36 cellular contexts compared by ENCODE assay signal in genomic region chr2:47277987-47278386, GRCh38.
"Had no signal": no experiment of that assay in that cellular context is flagged by ENCODE, and none has a peak within 500 bp of the region (broad histone marks: within the 10 kb centered on the region; RNA-seq: fewer than 3 reads in every experiment).

No MANE protein-coding gene starts in this region.

- H3K9me3 Mint-ChIP-seq: activated naive CD4-positive, alpha-beta T cell treated with anti-CD3 and anti-CD28 coated beads for 36 hours; activated naive CD4-positive, alpha-beta T cell treated with anti-CD3 and anti-CD28 coated beads, Interleukin-2, amount 10 ng/mL, durations not matched to agents 7 days and 5 days; activated naive CD4-positive, alpha-beta T cell treated with anti-CD3 and anti-CD28 coated beads, Interleukin-2, amount 50 U/mL, for 24 hours; activated naive CD4-positive, alpha-beta T cell treated with anti-CD3 and anti-CD28 coated beads, Interleukin-2, amount 50 U/mL, for 72 hours; activated naive CD8-positive, alpha-beta T cell treated with anti-CD3 and anti-CD28 coated beads for 36 hours; activated naive CD8-positive, alpha-beta T cell treated with anti-CD3 and anti-CD28 coated beads, Interleukin-2, amount 10 ng/mL, durations not matched to agents 7 days and 5 days; activated naive CD8-positive, alpha-beta T cell treated with anti-CD3 and anti-CD28 coated beads, Interleukin-2, amount 50 U/mL, for 24 hours; activated T-cell treated with anti-CD3 and anti-CD28 coated beads, Interleukin-2, amount 50 U/mL, for 24 hours; activated T-cell treated with anti-CD3 and anti-CD28 coated beads, Interleukin-2, amount 50 U/mL, for 4 hours; activated T-cell treated with anti-CD3 and anti-CD28 coated beads, Interleukin-2, amount 50 U/mL, for 72 hours; activated T-helper 1 cell treated with anti-CD3 and anti-CD28 coated beads, Interleukin-12 subunit alpha, Interleukin-12 subunit beta, Interleukin-2, Interleukin-4 antibody, amounts not matched to agents 30 ng/mL and 10 ng/mL and 1 ng/mL, durations not matched to agents 14 hours and 24 hours and 36 hours; activated T-helper 17 cell treated with anti-CD3 and anti-CD28 coated beads, Interleukin-2, amount 50 U/mL, for 72 hours; activated T-helper 2 cell treated with anti-CD3 and anti-CD28 coated beads, Interferon-gamma antibody, Interleukin-2, Interleukin-4, amounts not matched to agents 10 μg/mL and 5 μg/mL and 100 μg/mL, durations not matched to agents 14 hours and 24 hours and 36 hours; central memory CD8-positive, alpha-beta T cell had no signal

- H3K4me1 Mint-ChIP-seq: activated naive CD4-positive, alpha-beta T cell treated with anti-CD3 and anti-CD28 coated beads, Interleukin-2, amount 10 ng/mL, durations not matched to agents 7 days and 5 days; activated naive CD4-positive, alpha-beta T cell treated with anti-CD3 and anti-CD28 coated beads, Interleukin-2, amount 50 U/mL, for 24 hours; activated naive CD8-positive, alpha-beta T cell treated with anti-CD3 and anti-CD28 coated beads for 36 hours; activated naive CD8-positive, alpha-beta T cell treated with anti-CD3 and anti-CD28 coated beads, Interleukin-2, amount 10 ng/mL, durations not matched to agents 7 days and 5 days; activated naive CD8-positive, alpha-beta T cell treated with anti-CD3 and anti-CD28 coated beads, Interleukin-2, amount 50 U/mL, for 24 hours; activated T-helper 17 cell treated with anti-CD3 and anti-CD28 coated beads, Interleukin-2, amount 50 U/mL, for 72 hours; central memory CD8-positive, alpha-beta T cell had no signal

- H3K36me3 Mint-ChIP-seq: activated naive CD4-positive, alpha-beta T cell treated with anti-CD3 and anti-CD28 coated beads, Interleukin-2, amount 10 ng/mL, durations not matched to agents 7 days and 5 days; activated naive CD4-positive, alpha-beta T cell treated with anti-CD3 and anti-CD28 coated beads, Interleukin-2, amount 50 U/mL, for 24 hours; activated naive CD4-positive, alpha-beta T cell treated with anti-CD3 and anti-CD28 coated beads, Interleukin-2, amount 50 U/mL, for 72 hours; activated naive CD8-positive, alpha-beta T cell; activated naive CD8-positive, alpha-beta T cell treated with anti-CD3 and anti-CD28 coated beads for 36 hours; activated naive CD8-positive, alpha-beta T cell treated with anti-CD3 and anti-CD28 coated beads, Interleukin-2, amount 10 ng/mL, durations not matched to agents 7 days and 5 days had no signal

- H3K36me3 ChIP-seq: adrenal gland, ascending aorta, brain microvascular endothelial cell, breast epithelium, cardiac muscle cell had no signal

- H3K4me1 ChIP-seq: breast epithelium had no signal

- H3K27ac ChIP-seq: adrenal gland, ascending aorta, body of pancreas, brain microvascular endothelial cell, breast epithelium, cardiac muscle cell had no signal

- H3K27me3 ChIP-seq: adrenal gland, ascending aorta, body of pancreas, brain microvascular endothelial cell, breast epithelium, cardiac muscle cell had no signal

- H3K9me3 ChIP-seq: adrenal gland, ascending aorta, body of pancreas, breast epithelium had no signal

- DNase-seq: activated effector memory CD4-positive, alpha-beta T cell treated with anti-CD3 and anti-CD28 coated beads, Interleukin-2, amount 50 U/mL, for 16 hours; activated effector memory CD4-positive, alpha-beta T cell treated with Interleukin-2 at 50 U/mL for 16 hours; activated gamma-delta T cell; activated gamma-delta T cell treated with Interleukin-2 at 50 U/mL for 16 hours; activated naive CD4-positive, alpha-beta T cell; activated naive CD4-positive, alpha-beta T cell treated with anti-CD3 and anti-CD28 coated beads for 36 hours; activated naive CD4-positive, alpha-beta T cell treated with anti-CD3 and anti-CD28 coated beads, Interleukin-2, amount 10 ng/mL, durations not matched to agents 7 days and 5 days; activated naive CD4-positive, alpha-beta T cell treated with anti-CD3 and anti-CD28 coated beads, Interleukin-2, amount 50 U/mL, for 16 hours; activated naive CD4-positive, alpha-beta T cell treated with Interleukin-2 at 50 U/mL for 16 hours; activated naive CD8-positive, alpha-beta T cell treated with anti-CD3 and anti-CD28 coated beads for 36 hours; activated naive CD8-positive, alpha-beta T cell treated with anti-CD3 and anti-CD28 coated beads, Interleukin-2, amount 10 ng/mL, durations not matched to agents 7 days and 5 days; activated naive CD8-positive, alpha-beta T cell treated with anti-CD3 and anti-CD28 coated beads, Interleukin-2, amount 50 U/mL, for 24 hours; activated T-cell treated with anti-CD3 and anti-CD28 coated beads, Interleukin-2, amount 50 U/mL, for 24 hours; activated T-cell treated with anti-CD3 and anti-CD28 coated beads, Interleukin-2, amount 50 U/mL, for 4 hours; activated T-cell treated with anti-CD3 and anti-CD28 coated beads, Interleukin-2, amount 50 U/mL, for 48 hours; activated T-cell treated with anti-CD3 and anti-CD28 coated beads, Interleukin-2, amount 50 U/mL, for 72 hours; adrenal gland; amniotic stem cell; amygdala; anterior cingulate cortex; body of pancreas; brain microvascular endothelial cell; caudate nucleus; central memory CD4-positive, alpha-beta T cell; cerebellar nuclear complex had no signal

- H3K27me3 Mint-ChIP-seq: activated naive CD4-positive, alpha-beta T cell treated with anti-CD3 and anti-CD28 coated beads, Interleukin-2, amount 50 U/mL, for 24 hours; activated naive CD8-positive, alpha-beta T cell; activated naive CD8-positive, alpha-beta T cell treated with anti-CD3 and anti-CD28 coated beads for 36 hours; activated T-cell treated with anti-CD3 and anti-CD28 coated beads, Interleukin-2, amount 50 U/mL, for 24 hours; brain; central memory CD8-positive, alpha-beta T cell had no signal

- H3K27ac Mint-ChIP-seq: activated naive CD4-positive, alpha-beta T cell treated with anti-CD3 and anti-CD28 coated beads for 36 hours; activated naive CD4-positive, alpha-beta T cell treated with anti-CD3 and anti-CD28 coated beads, Interleukin-2, amount 10 ng/mL, durations not matched to agents 7 days and 5 days; activated naive CD4-positive, alpha-beta T cell treated with anti-CD3 and anti-CD28 coated beads, Interleukin-2, amount 50 U/mL, for 24 hours; activated naive CD4-positive, alpha-beta T cell treated with anti-CD3 and anti-CD28 coated beads, Interleukin-2, amount 50 U/mL, for 72 hours; activated naive CD8-positive, alpha-beta T cell; activated naive CD8-positive, alpha-beta T cell treated with anti-CD3 and anti-CD28 coated beads for 36 hours; activated naive CD8-positive, alpha-beta T cell treated with anti-CD3 and anti-CD28 coated beads, Interleukin-2, amount 50 U/mL, for 24 hours; activated T-cell treated with anti-CD3 and anti-CD28 coated beads, Interleukin-2, amount 50 U/mL, for 24 hours; activated T-cell treated with anti-CD3 and anti-CD28 coated beads, Interleukin-2, amount 50 U/mL, for 72 hours; activated T-helper 1 cell treated with anti-CD3 and anti-CD28 coated beads, Interleukin-12 subunit alpha, Interleukin-12 subunit beta, Interleukin-2, Interleukin-4 antibody, amounts not matched to agents 30 ng/mL and 10 ng/mL and 1 ng/mL, durations not matched to agents 14 hours and 24 hours and 36 hours; activated T-helper 17 cell treated with anti-CD3 and anti-CD28 coated beads, Interleukin-2, amount 50 U/mL, for 72 hours; activated T-helper 2 cell treated with anti-CD3 and anti-CD28 coated beads, Interferon-gamma antibody, Interleukin-2, Interleukin-4, amounts not matched to agents 10 μg/mL and 5 μg/mL and 100 μg/mL, durations not matched to agents 14 hours and 24 hours and 36 hours; brain had no signal

- H3K4me3 Mint-ChIP-seq: activated naive CD4-positive, alpha-beta T cell treated with anti-CD3 and anti-CD28 coated beads for 36 hours; activated naive CD4-positive, alpha-beta T cell treated with anti-CD3 and anti-CD28 coated beads, Interleukin-2, amount 10 ng/mL, durations not matched to agents 7 days and 5 days; activated naive CD4-positive, alpha-beta T cell treated with anti-CD3 and anti-CD28 coated beads, Interleukin-2, amount 50 U/mL, for 24 hours; activated naive CD8-positive, alpha-beta T cell; activated naive CD8-positive, alpha-beta T cell treated with anti-CD3 and anti-CD28 coated beads for 36 hours; activated naive CD8-positive, alpha-beta T cell treated with anti-CD3 and anti-CD28 coated beads, Interleukin-2, amount 10 ng/mL, durations not matched to agents 7 days and 5 days; activated naive CD8-positive, alpha-beta T cell treated with anti-CD3 and anti-CD28 coated beads, Interleukin-2, amount 50 U/mL, for 24 hours; activated T-cell treated with anti-CD3 and anti-CD28 coated beads, Interleukin-2, amount 50 U/mL, for 24 hours; activated T-cell treated with anti-CD3 and anti-CD28 coated beads, Interleukin-2, amount 50 U/mL, for 4 hours; activated T-cell treated with anti-CD3 and anti-CD28 coated beads, Interleukin-2, amount 50 U/mL, for 72 hours; activated T-helper 1 cell treated with anti-CD3 and anti-CD28 coated beads, Interleukin-12 subunit alpha, Interleukin-12 subunit beta, Interleukin-2, Interleukin-4 antibody, amounts not matched to agents 30 ng/mL and 10 ng/mL and 1 ng/mL, durations not matched to agents 14 hours and 24 hours and 36 hours; activated T-helper 17 cell treated with anti-CD3 and anti-CD28 coated beads, Interleukin-2, amount 50 U/mL, for 72 hours; brain; central memory CD8-positive, alpha-beta T cell had no signal

- H3K4me3 ChIP-seq: adrenal gland, ascending aorta, body of pancreas, breast epithelium, cardiac muscle cell had no signal

- ATAC-seq: activated naive CD4-positive, alpha-beta T cell treated with anti-CD3 and anti-CD28 coated beads, Interleukin-2, amount 50 U/mL, for 72 hours; activated naive CD8-positive, alpha-beta T cell treated with anti-CD3 and anti-CD28 coated beads, Interleukin-2, amount 50 U/mL, for 24 hours; activated T-cell treated with anti-CD3 and anti-CD28 coated beads, Interleukin-2, amount 50 U/mL, for 4 hours; activated T-cell treated with anti-CD3 and anti-CD28 coated beads, Interleukin-2, amount 50 U/mL, for 72 hours; activated T-helper 17 cell treated with anti-CD3 and anti-CD28 coated beads, Interleukin-2, amount 50 U/mL, for 72 hours; body of pancreas had no signal
